16 cellular contexts compared by ENCODE assay signal in the genomic region with DNA sequence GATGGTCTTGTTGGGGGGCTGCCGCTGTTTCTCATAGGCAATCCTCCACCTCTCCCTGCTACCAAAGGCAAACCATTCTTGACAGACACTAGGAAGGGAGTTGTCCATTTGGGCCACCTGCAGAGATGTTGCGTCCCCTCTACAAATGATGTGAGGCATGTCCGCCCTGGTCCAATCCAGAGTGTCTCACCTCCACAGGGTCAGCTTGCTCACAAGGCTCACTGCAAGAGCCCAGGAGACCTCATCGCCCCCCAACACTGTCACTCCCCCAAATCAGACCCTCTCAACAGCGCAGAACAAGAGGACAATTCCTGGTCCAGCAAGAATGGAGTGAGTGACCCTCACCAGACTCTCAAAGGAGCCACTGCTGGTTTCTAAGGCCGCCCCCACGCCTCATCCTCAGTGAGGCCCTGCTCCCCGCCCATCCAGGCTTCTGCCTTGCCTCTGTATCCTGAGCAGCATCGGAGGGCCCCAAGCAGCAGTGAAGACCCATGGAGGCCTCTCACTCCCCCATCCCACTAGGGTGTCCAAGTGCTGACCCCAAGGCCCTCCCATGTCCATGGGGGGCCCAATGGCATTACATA. TPM values are rescaled to one million over a fixed set of nuclear protein-coding genes. Genes with fewer than 3 reads are reported as not detected.
DNase-seq lines count a peak whose midpoint lies in the region; ATAC-seq and TF ChIP-seq lines count a peak whose summit lies in the region.
"Had no signal": no experiment of that assay in that cellular context is flagged by ENCODE, and none has a peak within 500 bp of the region (broad histone marks: within the 10 kb centered on the region; RNA-seq: fewer than 3 reads in every experiment).

No MANE protein-coding gene starts in this region.

- no peaks in the 10 kb centered on the region for H3K9me3 Mint-ChIP-seq in activated T-helper 1 cell treated with anti-CD3 and anti-CD28 coated beads, Interleukin-12 subunit alpha, Interleukin-12 subunit beta, Interleukin-2, Interleukin-4 antibody, amounts not matched to agents 30 ng/mL and 10 ng/mL and 1 ng/mL, durations not matched to agents 14 hours and 24 hours and 36 hours
- H3K9me3 Mint-ChIP-seq in naive thymus-derived CD4-positive, alpha-beta T cell, result peaks cover 0 to 14% (median 0%) of the 10 kb centered on the region in 11 donors

- H3K79me2 ChIP-seq in DND-41 (ENCODE audit: insufficient read depth, low read length), result peaks cover 85% of the 10 kb centered on the region

- peak overlapping the region; percentile 9; the same call in 1 of the 2 replicates for H3K4me2 ChIP-seq in DND-41 (ENCODE audit: insufficient read depth, low read length)
- H3K4me2 ChIP-seq: PC-9 had no signal

- TF ChIP-seq CTCF in A673 (conservative IDR thresholded peaks at IDR 0.05; ENCODE audit: low read depth, low read length), result no peak
- no peak for TF ChIP-seq CTCF in DND-41 (IDR thresholded peaks at IDR 0.05; ENCODE audit: borderline replicate concordance, extremely low read depth, low read length, poor library complexity, severe bottlenecking)

- H3K4me3 ChIP-seq in A673 (ENCODE audit: low read depth, low read length, poor library complexity, severe bottlenecking) (no peak overlapping the region), DND-41 (ENCODE audit: low read depth in 1 of 2, low read length in 2 of 2) (no peak overlapping the region)
- peak overlapping the region; percentile 5 for H3K4me3 ChIP-seq in naive thymus-derived CD4-positive, alpha-beta T cell (ENCODE audit: low read length)
- H3K4me3 ChIP-seq: ascending aorta, PC-9 had no signal

- H3K9me3 ChIP-seq in A673 (ENCODE audit: low read depth, low read length, poor library complexity, severe bottlenecking) (no peaks in the 10 kb centered on the region), DND-41 (ENCODE audit: insufficient read depth, low read length, severe bottlenecking) (no peaks in the 10 kb centered on the region)
- H3K9me3 ChIP-seq in naive thymus-derived CD4-positive, alpha-beta T cell (ENCODE audit: control insufficient read depth in 2 of 3, low read length in 3 of 3), result no peaks in the 10 kb centered on the region
- H3K9me3 ChIP-seq: ascending aorta had no signal

- ATAC-seq in DND-41 (ENCODE audit: insufficient read depth, low read depth) (no peak), HG02571 (IDR thresholded peaks at IDR 0.05; ENCODE audit: unreplicated experiment) (no peak), GM18909 (IDR thresholded peaks at IDR 0.05; ENCODE audit: poor library complexity, unreplicated experiment) (no peak), HG02973 (IDR thresholded peaks at IDR 0.05; ENCODE audit: unreplicated experiment) (no peak)
- ATAC-seq in naive thymus-derived CD4-positive, alpha-beta T cell, result no peak

- H3K36me3 ChIP-seq in A673 (ENCODE audit: insufficient read depth, low read length, poor library complexity, severe bottlenecking) (peaks cover 100% of the 10 kb centered on the region), DND-41 (ENCODE audit: insufficient read depth, low read length) (peaks cover 100% of the 10 kb centered on the region)
- peaks cover 68 to 94% (median 78%) of the 10 kb centered on the region in 3 experiments for H3K36me3 ChIP-seq in naive thymus-derived CD4-positive, alpha-beta T cell (ENCODE audit: control insufficient read depth in 2 of 3, insufficient read depth in 3 of 3, low read length in 3 of 3)

- peaks cover 11% of the 10 kb centered on the region for H3K4me1 ChIP-seq in A673 (ENCODE audit: insufficient read depth, low read length, poor library complexity, severe bottlenecking)
- H3K4me1 ChIP-seq in DND-41 (ENCODE audit: insufficient read depth, low read length), result peaks cover 44% of the 10 kb centered on the region
- H3K4me1 ChIP-seq in naive thymus-derived CD4-positive, alpha-beta T cell (ENCODE audit: control insufficient read depth in 2 of 2, insufficient read depth in 2 of 2, low read length in 2 of 2), result peaks cover 52 to 72% of the 10 kb centered on the region in 2 donors

- peaks cover 95% of the 10 kb centered on the region for H4K20me1 ChIP-seq in DND-41 (ENCODE audit: insufficient read depth, low read length)

- no peak overlapping the region for H2AFZ ChIP-seq in DND-41 (ENCODE audit: low read depth, low read length)
- H2AFZ ChIP-seq: PC-9 had no signal

- H3K27me3 Mint-ChIP-seq in activated T-helper 1 cell treated with anti-CD3 and anti-CD28 coated beads, Interleukin-12 subunit alpha, Interleukin-12 subunit beta, Interleukin-2, Interleukin-4 antibody, amounts not matched to agents 30 ng/mL and 10 ng/mL and 1 ng/mL, durations not matched to agents 14 hours and 24 hours and 36 hours (ENCODE audit: insufficient read depth), result no peaks in the 10 kb centered on the region
- H3K27me3 Mint-ChIP-seq in naive thymus-derived CD4-positive, alpha-beta T cell, result no peaks in the 10 kb centered on the region

- POLR2A ChIA-PET in A673 (lab: Charles Lee; ENCODE audit: low non-redundant PET), result no interaction called here
- POLR2A ChIA-PET in naive thymus-derived CD4-positive, alpha-beta T cell (lab: Charles Lee), result interaction anchor here (0.6 to 11.2 kb wide), 4 partner anchors 9 to 202 kb away, joined by 3 to 317 read pairs (median 22); partner anchors contain the start of genes ECH1 and RINL

- H3K27ac ChIP-seq in A673 (ENCODE audit: low read depth, low read length, poor library complexity, severe bottlenecking) (peak overlapping the region; percentile 42), DND-41 (ENCODE audit: low read length) (no peak overlapping the region)
- peak overlapping the region; percentile 67 for H3K27ac ChIP-seq in naive thymus-derived CD4-positive, alpha-beta T cell (ENCODE audit: low read depth, low read length)
- H3K27ac ChIP-seq: PC-9 had no signal

- no peak overlapping the region for H3K9ac ChIP-seq in DND-41 (ENCODE audit: low read depth, low read length)

- CTCF ChIA-PET in A673 (lab: Charles Lee), result no interaction called here
- CTCF ChIA-PET in naive thymus-derived CD4-positive, alpha-beta T cell (lab: Charles Lee), result no interaction called here

- no TSS peak for BruUV-seq in A673 (replicated peaks; lab: Mats Ljungman, UMichigan)

- H3K4me3 Mint-ChIP-seq in activated T-helper 1 cell treated with anti-CD3 and anti-CD28 coated beads, Interleukin-12 subunit alpha, Interleukin-12 subunit beta, Interleukin-2, Interleukin-4 antibody, amounts not matched to agents 30 ng/mL and 10 ng/mL and 1 ng/mL, durations not matched to agents 14 hours and 24 hours and 36 hours, result peak overlapping the region; percentile 66
- H3K4me3 Mint-ChIP-seq in naive thymus-derived CD4-positive, alpha-beta T cell, result peak overlapping the region; percentile 25 to 93 (median 78)

- peaks cover 73% of the 10 kb centered on the region for H3K4me1 Mint-ChIP-seq in activated T-helper 1 cell treated with anti-CD3 and anti-CD28 coated beads, Interleukin-12 subunit alpha, Interleukin-12 subunit beta, Interleukin-2, Interleukin-4 antibody, amounts not matched to agents 30 ng/mL and 10 ng/mL and 1 ng/mL, durations not matched to agents 14 hours and 24 hours and 36 hours (ENCODE audit: low read depth)
- H3K4me1 Mint-ChIP-seq in naive thymus-derived CD4-positive, alpha-beta T cell, result peaks cover 53 to 90% (median 79%) of the 10 kb centered on the region in 7 donors

- intact Hi-C loops in A673 (cut with micrococcal nuclease; ENCODE audit: unreplicated experiment), result no loop called here
- intact Hi-C loops in activated T-helper 1 cell treated with anti-CD3 and anti-CD28 coated beads, Interleukin-12 subunit alpha, Interleukin-12 subunit beta, Interleukin-2, Interleukin-4 antibody, amounts not matched to agents 30 ng/mL and 10 ng/mL and 1 ng/mL, durations not matched to agents 14 hours and 24 hours and 36 hours (cut with micrococcal nuclease), result no loop called here
- intact Hi-C loops in naive thymus-derived CD4-positive, alpha-beta T cell (cut with micrococcal nuclease), result loop anchor here in 1 of 2 donors (2.0 kb wide), 1 partner anchor 74 kb away; no protein-coding TSS in a partner anchor

- peaks cover 78% of the 10 kb centered on the region for H3K36me3 Mint-ChIP-seq in activated T-helper 1 cell treated with anti-CD3 and anti-CD28 coated beads, Interleukin-12 subunit alpha, Interleukin-12 subunit beta, Interleukin-2, Interleukin-4 antibody, amounts not matched to agents 30 ng/mL and 10 ng/mL and 1 ng/mL, durations not matched to agents 14 hours and 24 hours and 36 hours (ENCODE audit: low read depth)
- peaks cover 8 to 67% (median 60%) of the 10 kb centered on the region in 5 donors for H3K36me3 Mint-ChIP-seq in naive thymus-derived CD4-positive, alpha-beta T cell

- DNase-seq in A673 (ENCODE audit: low spot score), result no peak
- DNase-seq in DND-41, result no peak
- DNase-seq in activated T-helper 1 cell treated with anti-CD3 and anti-CD28 coated beads, Interleukin-12 subunit alpha, Interleukin-12 subunit beta, Interleukin-2, Interleukin-4 antibody, amounts not matched to agents 30 ng/mL and 10 ng/mL and 1 ng/mL, durations not matched to agents 14 hours and 24 hours and 36 hours (ENCODE audit: low spot score), result no peak
- no peak for DNase-seq in naive thymus-derived CD4-positive, alpha-beta T cell
- no peak for DNase-seq in pons (ENCODE audit: low spot score)
- DNase-seq: NCI-H1092 treated with DMSO at 0.1 percent for 48 hours, PC-9 had no signal

- H3K27ac Mint-ChIP-seq in activated T-helper 1 cell treated with anti-CD3 and anti-CD28 coated beads, Interleukin-12 subunit alpha, Interleukin-12 subunit beta, Interleukin-2, Interleukin-4 antibody, amounts not matched to agents 30 ng/mL and 10 ng/mL and 1 ng/mL, durations not matched to agents 14 hours and 24 hours and 36 hours, result peak overlapping the region; percentile 93
- H3K27ac Mint-ChIP-seq in naive thymus-derived CD4-positive, alpha-beta T cell, result peak overlapping the region in 8 of 9 donors; percentile 89 to 99 (median 93)

- H3K27me3 ChIP-seq in A673 (replicated peaks; ENCODE audit: insufficient read depth, low read depth, low read length, poor library complexity) (no peaks in the 10 kb centered on the region), DND-41 (ENCODE audit: insufficient read depth, low read length, poor library complexity) (no peaks in the 10 kb centered on the region)
- no peaks in the 10 kb centered on the region for H3K27me3 ChIP-seq in naive thymus-derived CD4-positive, alpha-beta T cell (ENCODE audit: control insufficient read depth in 2 of 2, insufficient read depth in 2 of 2, low read length in 2 of 2)
- H3K27me3 ChIP-seq: ascending aorta had no signal

RNA-seq across cellular contexts. Expression of gene HNRNPL, which starts 6.5 kb away (rescaled TPM):
- 642 and 647 TPM in 2 replicates for total RNA-seq in A673 (2021)
- total RNA-seq in activated T-helper 1 cell treated with anti-CD3 and anti-CD28 coated beads, Interleukin-12 subunit alpha, Interleukin-12 subunit beta, Interleukin-2, Interleukin-4 antibody, amounts not matched to agents 30 ng/mL and 10 ng/mL and 1 ng/mL, durations not matched to agents 14 hours and 24 hours and 36 hours, result 632 and 659 TPM in 2 replicates
- total RNA-seq in naive thymus-derived CD4-positive, alpha-beta T cell, result 100 to 1,000 TPM; 339 to 539 (median 505) TPM
- 10 to 100 TPM; 70.6 to 78.7 TPM for polyA plus RNA-seq in naive thymus-derived CD4-positive, alpha-beta T cell

RNA-seq across cellular contexts. Expression of gene ECH1, which starts 11.7 kb away (rescaled TPM):
- total RNA-seq in A673 (2021), result 83.1 and 102 TPM in 2 replicates
- 125 and 132 TPM in 2 replicates for total RNA-seq in activated T-helper 1 cell treated with anti-CD3 and anti-CD28 coated beads, Interleukin-12 subunit alpha, Interleukin-12 subunit beta, Interleukin-2, Interleukin-4 antibody, amounts not matched to agents 30 ng/mL and 10 ng/mL and 1 ng/mL, durations not matched to agents 14 hours and 24 hours and 36 hours
- 100 to 1,000 TPM in 4 of 5 experiments, 10 to 100 TPM in 1; 71.9 to 149 (median 114) TPM for total RNA-seq in naive thymus-derived CD4-positive, alpha-beta T cell
- 100 to 1,000 TPM; 216 to 279 TPM for polyA plus RNA-seq in naive thymus-derived CD4-positive, alpha-beta T cell

RNA-seq across cellular contexts. Expression of gene LGALS4, which starts 30.5 kb away (rescaled TPM):
- total RNA-seq in A673 (2021), result 0.32 and 0.81 TPM in 2 replicates
- total RNA-seq in activated T-helper 1 cell treated with anti-CD3 and anti-CD28 coated beads, Interleukin-12 subunit alpha, Interleukin-12 subunit beta, Interleukin-2, Interleukin-4 antibody, amounts not matched to agents 30 ng/mL and 10 ng/mL and 1 ng/mL, durations not matched to agents 14 hours and 24 hours and 36 hours, result 1.1 and 1.3 TPM in 2 replicates
- total RNA-seq in naive thymus-derived CD4-positive, alpha-beta T cell, result 1 to 10 TPM; 2.3 to 9.8 (median 7.2) TPM
- under 1 TPM; 0.13 to 0.31 TPM for polyA plus RNA-seq in naive thymus-derived CD4-positive, alpha-beta T cell
- total RNA-seq: ascending aorta, NCI-H460 had no signal

RNA-seq across cellular contexts. Expression of gene RINL, which starts 34.8 kb away (rescaled TPM):
- total RNA-seq in A673 (2021), result 5.7 and 7.4 TPM in 2 replicates
- 70.7 and 73.1 TPM in 2 replicates for total RNA-seq in activated T-helper 1 cell treated with anti-CD3 and anti-CD28 coated beads, Interleukin-12 subunit alpha, Interleukin-12 subunit beta, Interleukin-2, Interleukin-4 antibody, amounts not matched to agents 30 ng/mL and 10 ng/mL and 1 ng/mL, durations not matched to agents 14 hours and 24 hours and 36 hours
- total RNA-seq in naive thymus-derived CD4-positive, alpha-beta T cell, result 10 to 100 TPM; 32.8 to 75.9 (median 64.0) TPM
- polyA plus RNA-seq in naive thymus-derived CD4-positive, alpha-beta T cell, result 10 to 100 TPM; 35.3 to 36.1 TPM

RNA-seq across cellular contexts. Expression of gene LGALS7B, which starts 54.3 kb away (rescaled TPM):
- total RNA-seq in A673 (2021), result not detected in 2 replicates
- total RNA-seq in activated T-helper 1 cell treated with anti-CD3 and anti-CD28 coated beads, Interleukin-12 subunit alpha, Interleukin-12 subunit beta, Interleukin-2, Interleukin-4 antibody, amounts not matched to agents 30 ng/mL and 10 ng/mL and 1 ng/mL, durations not matched to agents 14 hours and 24 hours and 36 hours, result not detected in 2 replicates
- total RNA-seq in naive thymus-derived CD4-positive, alpha-beta T cell, result not detected
- polyA plus RNA-seq in naive thymus-derived CD4-positive, alpha-beta T cell, result not detected
- total RNA-seq: activated CD8-positive, alpha-beta memory T cell treated with anti-CD3 and anti-CD28 coated beads for 36 hours; ascending aorta; fibroblast of villous mesenchyme; mononuclear cell; NCI-H460; PC-9; T-helper 1 cell treated with Interleukin-12 subunit alpha and Interleukin-12 subunit beta and Interleukin-4 antibody, amounts not matched to agents 30 ng/mL and 1 ng/mL, for 36 hours had no signal
